Comparison of ENCODE assay signal across 18 cellular contexts in genomic region chr3:38143511-38143910, GRCh38. TPM values are rescaled to one million over a fixed set of nuclear protein-coding genes. Genes with fewer than 3 reads are reported as not detected.
DNase-seq lines count a peak whose midpoint lies in the region; ATAC-seq and TF ChIP-seq lines count a peak whose summit lies in the region.
"Had no signal": no experiment of that assay in that cellular context is flagged by ENCODE, and none has a peak within 500 bp of the region (broad histone marks: within the 10 kb centered on the region; RNA-seq: fewer than 3 reads in every experiment).

No MANE protein-coding gene starts in this region.

- H3K27me3 ChIP-seq in lung (ENCODE audit: control insufficient read depth, insufficient read depth) = no peaks in the 10 kb centered on the region
- H3K27me3 ChIP-seq: SJSA1 had no signal

- H3K9me3 Mint-ChIP-seq in type B pancreatic cell = peaks cover 4% of the 10 kb centered on the region
- peaks cover 23% of the 10 kb centered on the region for H3K9me3 Mint-ChIP-seq in mesothelial cell of epicardium
- H3K9me3 Mint-ChIP-seq in Calu3 (ENCODE audit: low read depth, unreplicated experiment) = peaks cover 8% of the 10 kb centered on the region

- H3K27ac Mint-ChIP-seq in T-helper 17 cell (peak overlapping the region; percentile 61), type B pancreatic cell (no peak overlapping the region), mesothelial cell of epicardium (no peak overlapping the region), Calu3 (ENCODE audit: unreplicated experiment) (no peak overlapping the region)

- intact Hi-C loops in Calu3 (cut with micrococcal nuclease; ENCODE audit: unreplicated experiment) = no loop called here

- H3K36me3 ChIP-seq in lung (ENCODE audit: control insufficient read depth in 2 of 2, insufficient read depth in 2 of 2, low read length in 2 of 2) = peaks cover 0 to 16% of the 10 kb centered on the region in 2 donors

- H3K27me3 Mint-ChIP-seq in T-helper 17 cell (no peaks in the 10 kb centered on the region), type B pancreatic cell (no peaks in the 10 kb centered on the region), mesothelial cell of epicardium (ENCODE audit: low read depth) (no peaks in the 10 kb centered on the region), Calu3 (ENCODE audit: unreplicated experiment) (no peaks in the 10 kb centered on the region)

- DNase-seq in T-helper 17 cell (no peak), lung (ENCODE audit: low spot score) (peak; percentile 22), type B pancreatic cell (ENCODE audit: extremely low spot score, unreplicated experiment) (peak; percentile 53), mesothelial cell of epicardium (ENCODE audit: low spot score in 2 of 2, unreplicated experiment in 2 of 2) (no peak), Calu3 (no peak)
- DNase-seq: COR-L47, DMS153, GDM1, NCI-H1105, NCI-H2081 treated with DMSO at 0.1 percent for 48 hours, NCI-H510A treated with DMSO at 0.1 percent for 48 hours, NCI-H82, PC-9 had no signal

- no peak overlapping the region for H3K4me3 Mint-ChIP-seq in T-helper 17 cell
- H3K4me3 Mint-ChIP-seq in type B pancreatic cell = no peak overlapping the region
- H3K4me3 Mint-ChIP-seq in mesothelial cell of epicardium = no peak overlapping the region
- H3K4me3 Mint-ChIP-seq in Calu3 (ENCODE audit: low read depth, unreplicated experiment) = no peak overlapping the region

- 0 out of 3 replicates have a peak, but pooled peaks have one; percentile 4 for TF ChIP-seq CTCF in GM12872 (IDR thresholded peaks at IDR 0.05; ENCODE audit: insufficient read depth, low read depth, low read length)
- TF ChIP-seq CTCF in lung (IDR thresholded peaks at IDR 0.05; ENCODE audit: control extremely low read depth, extremely low read depth) = no peak
- TF ChIP-seq CTCF in type B pancreatic cell (conservative IDR thresholded peaks at IDR 0.05) = no peak
- no peak for TF ChIP-seq CTCF in mesothelial cell of epicardium (IDR thresholded peaks at IDR 0.05; ENCODE audit: unreplicated experiment)
- TF ChIP-seq CTCF in Calu3 (IDR thresholded peaks at IDR 0.05; ENCODE audit: unreplicated experiment) = no peak

- H3K4me1 Mint-ChIP-seq in T-helper 17 cell = peaks cover 25% of the 10 kb centered on the region
- peaks cover 4% of the 10 kb centered on the region for H3K4me1 Mint-ChIP-seq in type B pancreatic cell (ENCODE audit: unreplicated experiment)
- H3K4me1 Mint-ChIP-seq in mesothelial cell of epicardium = peaks cover 12% of the 10 kb centered on the region
- H3K4me1 Mint-ChIP-seq in Calu3 (ENCODE audit: low read depth, unreplicated experiment) = peaks cover 21% of the 10 kb centered on the region

- CTCF ChIA-PET in Calu3 (lab: Charles Lee) = interaction anchor here (1.6 kb wide), 1 partner anchor 10 kb away, joined by 3 read pairs; no protein-coding TSS in a partner anchor

- H3K36me3 Mint-ChIP-seq in T-helper 17 cell (ENCODE audit: low read depth) = no peaks in the 10 kb centered on the region
- peaks cover 8% of the 10 kb centered on the region for H3K36me3 Mint-ChIP-seq in type B pancreatic cell
- peaks cover 10% of the 10 kb centered on the region for H3K36me3 Mint-ChIP-seq in mesothelial cell of epicardium
- H3K36me3 Mint-ChIP-seq in Calu3 (ENCODE audit: insufficient read depth, unreplicated experiment) = peaks cover 8% of the 10 kb centered on the region

- BruUV-seq in Calu3 (replicated peaks; lab: Mats Ljungman, UMichigan) = no TSS peak

- H3K9me3 ChIP-seq in T-helper 17 cell (ENCODE audit: control insufficient read depth, low read length, poor library complexity, severe bottlenecking) (no peaks in the 10 kb centered on the region), lung (ENCODE audit: control insufficient read depth in 2 of 2, insufficient read depth in 1 of 2, low read length in 1 of 2) (no peaks in the 10 kb centered on the region)
- H3K9me3 ChIP-seq: SJSA1 had no signal

- no peak overlapping the region for H3K27ac ChIP-seq in lung (ENCODE audit: low read depth in 1 of 2, low read length in 1 of 2)
- H3K27ac ChIP-seq: PC-9, RWPE1, SJSA1 had no signal

- H3K4me3 ChIP-seq in lung = no peak overlapping the region
- H3K4me3 ChIP-seq: K562, PC-9, SJSA1 had no signal

- WGBS in lung, 2 donors = 76 to 82% methylated on average over 3 of the region's 3 CpGs

- no peak for ATAC-seq in T-helper 17 cell
- no peak for ATAC-seq in lung (ENCODE audit: insufficient read depth, low FRiP score)
- no peak for ATAC-seq in GM18498 (IDR thresholded peaks at IDR 0.05; ENCODE audit: unreplicated experiment)
- ATAC-seq: K562 had no signal

- H3K4me1 ChIP-seq in lung (ENCODE audit: control insufficient read depth in 2 of 2, insufficient read depth in 2 of 2, low read length in 2 of 2) = peaks cover 0 to 20% of the 10 kb centered on the region in 2 donors

RNA-seq across cellular contexts. Expression of gene MYD88, which starts 5.0 kb away (rescaled TPM):
- total RNA-seq in T-helper 17 cell (10 to 100 TPM; 44.0 to 45.5 TPM), lung (10 to 100 TPM; 35.4 to 85.3 TPM), type B pancreatic cell (ENCODE audit: low replicate concordance) (31.1 and 55.6 TPM in 2 replicates), mesothelial cell of epicardium (27.3 to 33.1 TPM (median 28.1 TPM) in 3 replicates), Calu3 (2022) (35.2 and 44.2 TPM in 2 replicates)
- 100 to 1,000 TPM in 1 of 2 donors, 10 to 100 TPM in 1; 32.5 to 145 TPM for polyA plus RNA-seq in lung

RNA-seq across cellular contexts. Expression of gene ACAA1, which starts 6.6 kb away (rescaled TPM):
- total RNA-seq in T-helper 17 cell = 10 to 100 TPM; 78.2 to 79.3 TPM
- total RNA-seq in lung = 100 to 1,000 TPM in 1 of 2 donors, 10 to 100 TPM in 1; 50.1 to 112 TPM
- polyA plus RNA-seq in lung = 10 to 100 TPM; 83.9 to 94.2 TPM
- 81.2 and 118 TPM in 2 replicates for total RNA-seq in type B pancreatic cell (ENCODE audit: low replicate concordance)
- total RNA-seq in mesothelial cell of epicardium = 52.7 to 57.7 TPM (median 53.2 TPM) in 3 replicates
- 64.5 and 71.1 TPM in 2 replicates for total RNA-seq in Calu3 (2022)

RNA-seq across cellular contexts. Expression of gene OXSR1, which starts 21.8 kb away (rescaled TPM):
- total RNA-seq in T-helper 17 cell (10 to 100 TPM; 39.8 to 51.9 TPM), lung (10 to 100 TPM; 28.8 to 38.9 TPM), type B pancreatic cell (ENCODE audit: low replicate concordance) (41.1 and 51.1 TPM in 2 replicates), mesothelial cell of epicardium (42.3 to 43.2 TPM (median 42.6 TPM) in 3 replicates), Calu3 (2022) (49.5 and 50.4 TPM in 2 replicates)
- polyA plus RNA-seq in lung = 10 to 100 TPM; 11.9 to 21.0 TPM

Comparison
In these comparisons a context has a peak if more than half of its experiments do, and no peak if none do; other contexts are left out.
1. DNase-seq: peak in lung (single experiment) and type B pancreatic cell (single experiment); none in T-helper 17 cell (0 of 3), mesothelial cell of epicardium (0 of 2) and Calu3 (single experiment).